9 cellular contexts compared by ENCODE assay signal in genomic region chr6:21887301-21888185, GRCh38.
A peak's percentile ranks its signal among the peaks of the same experiment; 100 is the strongest.
DNase-seq lines count a peak whose midpoint lies in the region; TF ChIP-seq lines count a peak whose summit lies in the region.
"Had no signal": no experiment of that assay in that cellular context is flagged by ENCODE, and none has a peak within 500 bp of the region (broad histone marks: within the 10 kb centered on the region; RNA-seq: fewer than 3 reads in every experiment).

No MANE protein-coding gene starts in this region.

- no peak for TF ChIP-seq EP300 in tibial nerve (IDR thresholded peaks at IDR 0.05)

- peaks cover 0 to 42% (median 0%) of the 10 kb centered on the region in 4 donors for H3K4me1 ChIP-seq in tibial nerve

- DNase-seq in NCI-H146 (lab: John Stamatoyannopoulos, UW): peak; percentile 37
- DNase-seq in NCI-H146 treated with DMSO at 0.1 percent for 48 hours (lab: John Stamatoyannopoulos, UW; ENCODE audit: unreplicated experiment): no peak
- peak; percentile 68 for DNase-seq in kidney glomerular epithelial cell (lab: John Stamatoyannopoulos, UW)
- DNase-seq in tibial nerve (ENCODE audit: low spot score in 2 of 2): no peak
- DNase-seq in stimulated activated CD4-positive, alpha-beta T cell treated with anti-CD3 and anti-CD28 coated beads, Interleukin-15, amount 100 ng/mL, for 24 hours: no peak
- no peak for DNase-seq in germinal center (ENCODE audit: low spot score)
- no peak for DNase-seq in DMS114 treated with DMSO at 0.1 percent for 48 hours (lab: John Stamatoyannopoulos, UW; ENCODE audit: unreplicated experiment)
- DNase-seq: psoas muscle had no signal

- H3K27ac ChIP-seq in VCaP (peak overlapping the region; percentile 95), tibial nerve (peak overlapping the region; percentile 8 to 88 (median 70))
- H3K27ac ChIP-seq: psoas muscle had no signal

- TF ChIP-seq CTCF in VCaP (conservative IDR thresholded peaks at IDR 0.05) (no peak), tibial nerve (IDR thresholded peaks at IDR 0.05) (no peak)

- TF ChIP-seq POLR2A in tibial nerve (IDR thresholded peaks at IDR 0.05): no peak

- no peaks in the 10 kb centered on the region for H3K36me3 ChIP-seq in tibial nerve

- peak overlapping the region in 1 of 4 donors; percentile 2 for H3K4me3 ChIP-seq in tibial nerve
- H3K4me3 ChIP-seq: psoas muscle had no signal

- H3K27me3 ChIP-seq in tibial nerve: no peaks in the 10 kb centered on the region

- WGBS in tibial nerve, 2 donors: 20 to 26% methylated on average over 14 of the region's 14 CpGs

- no peaks in the 10 kb centered on the region for H3K9me3 ChIP-seq in tibial nerve
- H3K9me3 ChIP-seq: psoas muscle had no signal

Comparison
In these comparisons a context has a peak if more than half of its experiments do, and no peak if none do; other contexts are left out.
1. DNase-seq: peak in NCI-H146 (single experiment) and kidney glomerular epithelial cell (single experiment); none in NCI-H146 treated with DMSO at 0.1 percent for 48 hours (single experiment), tibial nerve (0 of 2), stimulated activated CD4-positive, alpha-beta T cell treated with anti-CD3 and anti-CD28 coated beads, Interleukin-15, amount 100 ng/mL, for 24 hours (single experiment), germinal center (single experiment) and DMS114 treated with DMSO at 0.1 percent for 48 hours (single experiment).